In the genomic region with DNA sequence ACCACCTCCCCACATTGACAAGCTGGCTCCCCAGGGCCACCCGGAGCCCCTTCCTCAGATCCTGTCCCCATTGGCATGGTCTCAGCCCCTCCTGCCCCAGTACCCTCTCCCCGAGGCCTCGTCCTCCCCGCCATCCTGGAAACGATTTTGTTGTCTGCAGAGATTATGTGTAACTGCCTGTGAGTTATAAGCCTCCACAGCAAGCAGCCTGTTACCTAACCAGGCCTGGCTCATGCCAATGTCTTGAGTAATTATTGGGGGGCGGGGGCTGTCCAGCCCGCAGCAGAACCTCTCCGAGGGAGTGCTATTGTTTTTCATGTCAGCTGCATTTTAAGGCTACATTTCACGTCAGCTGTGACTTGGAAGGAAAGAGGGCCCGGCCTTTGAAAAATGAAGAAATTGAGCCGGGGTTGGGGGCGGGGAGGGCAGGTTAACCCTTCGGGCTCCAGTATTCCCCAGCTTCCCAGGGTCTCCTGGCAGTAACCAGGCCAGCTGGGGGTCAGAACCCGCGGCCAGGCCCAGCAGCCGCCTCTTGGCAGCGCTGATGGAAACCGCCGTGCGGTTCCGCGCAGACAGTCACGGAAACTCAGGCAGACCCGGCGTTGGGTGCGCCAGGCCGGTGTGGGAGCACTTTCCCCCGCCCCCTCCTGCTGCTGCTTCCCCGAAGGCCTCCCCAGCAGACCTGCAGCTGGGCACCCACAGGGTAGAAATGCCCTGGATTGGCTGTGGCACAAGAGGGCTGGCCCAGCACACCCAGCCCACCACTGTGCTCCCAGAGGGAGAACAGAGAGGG, we compare ENCODE assay signal across 1 cellular context.
TF ChIP-seq lines count a peak whose summit lies in the region.

No MANE protein-coding gene starts in this region.

TF ChIP-seq in SK-N-SH treated with all-trans-retinoic acid at 6 μM for 48 hours, 23 proteins besides CTCF, POLR2A, EP300 and RAD21 (continued from another document):
- TF ChIP-seq, protein P1, sequence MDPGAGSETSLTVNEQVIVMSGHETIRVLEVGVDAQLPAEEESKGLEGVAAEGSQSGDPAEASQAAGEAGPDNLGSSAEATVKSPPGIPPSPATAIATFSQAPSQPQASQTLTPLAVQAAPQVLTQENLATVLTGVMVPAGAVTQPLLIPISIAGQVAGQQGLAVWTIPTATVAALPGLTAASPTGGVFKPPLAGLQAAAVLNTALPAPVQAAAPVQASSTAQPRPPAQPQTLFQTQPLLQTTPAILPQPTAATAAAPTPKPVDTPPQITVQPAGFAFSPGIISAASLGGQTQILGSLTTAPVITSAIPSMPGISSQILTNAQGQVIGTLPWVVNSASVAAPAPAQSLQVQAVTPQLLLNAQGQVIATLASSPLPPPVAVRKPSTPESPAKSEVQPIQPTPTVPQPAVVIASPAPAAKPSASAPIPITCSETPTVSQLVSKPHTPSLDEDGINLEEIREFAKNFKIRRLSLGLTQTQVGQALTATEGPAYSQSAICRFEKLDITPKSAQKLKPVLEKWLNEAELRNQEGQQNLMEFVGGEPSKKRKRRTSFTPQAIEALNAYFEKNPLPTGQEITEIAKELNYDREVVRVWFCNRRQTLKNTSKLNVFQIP (CRISPR knock-in tag; IDR thresholded peaks at IDR 0.05; ENCODE audit: borderline replicate concordance, low read depth), result no peak
- TF ChIP-seq ZNF565 (CRISPR knock-in tag; conservative IDR thresholded peaks at IDR 0.05; ENCODE audit: low read depth) (no peak), ZFP3 (CRISPR knock-in tag; IDR thresholded peaks at IDR 0.05) (no peak), ISL1 (CRISPR knock-in tag; IDR thresholded peaks at IDR 0.05) (no peak), ZNF8 (CRISPR knock-in tag; IDR thresholded peaks at IDR 0.05) (no peak), RARB (CRISPR knock-in tag; IDR thresholded peaks at IDR 0.05) (no peak), TOX (CRISPR knock-in tag; IDR thresholded peaks at IDR 0.05; ENCODE audit: borderline replicate concordance) (no peak), CSDC2 (CRISPR knock-in tag; IDR thresholded peaks at IDR 0.05) (no peak)
- TF ChIP-seq, protein P2, sequence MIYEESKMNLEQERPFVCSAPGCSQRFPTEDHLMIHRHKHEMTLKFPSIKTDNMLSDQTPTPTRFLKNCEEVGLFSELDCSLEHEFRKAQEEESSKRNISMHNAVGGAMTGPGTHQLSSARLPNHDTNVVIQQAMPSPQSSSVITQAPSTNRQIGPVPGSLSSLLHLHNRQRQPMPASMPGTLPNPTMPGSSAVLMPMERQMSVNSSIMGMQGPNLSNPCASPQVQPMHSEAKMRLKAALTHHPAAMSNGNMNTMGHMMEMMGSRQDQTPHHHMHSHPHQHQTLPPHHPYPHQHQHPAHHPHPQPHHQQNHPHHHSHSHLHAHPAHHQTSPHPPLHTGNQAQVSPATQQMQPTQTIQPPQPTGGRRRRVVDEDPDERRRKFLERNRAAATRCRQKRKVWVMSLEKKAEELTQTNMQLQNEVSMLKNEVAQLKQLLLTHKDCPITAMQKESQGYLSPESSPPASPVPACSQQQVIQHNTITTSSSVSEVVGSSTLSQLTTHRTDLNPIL (CRISPR knock-in tag; IDR thresholded peaks at IDR 0.05; ENCODE audit: low read depth), result no peak
- TF ChIP-seq, protein P3, sequence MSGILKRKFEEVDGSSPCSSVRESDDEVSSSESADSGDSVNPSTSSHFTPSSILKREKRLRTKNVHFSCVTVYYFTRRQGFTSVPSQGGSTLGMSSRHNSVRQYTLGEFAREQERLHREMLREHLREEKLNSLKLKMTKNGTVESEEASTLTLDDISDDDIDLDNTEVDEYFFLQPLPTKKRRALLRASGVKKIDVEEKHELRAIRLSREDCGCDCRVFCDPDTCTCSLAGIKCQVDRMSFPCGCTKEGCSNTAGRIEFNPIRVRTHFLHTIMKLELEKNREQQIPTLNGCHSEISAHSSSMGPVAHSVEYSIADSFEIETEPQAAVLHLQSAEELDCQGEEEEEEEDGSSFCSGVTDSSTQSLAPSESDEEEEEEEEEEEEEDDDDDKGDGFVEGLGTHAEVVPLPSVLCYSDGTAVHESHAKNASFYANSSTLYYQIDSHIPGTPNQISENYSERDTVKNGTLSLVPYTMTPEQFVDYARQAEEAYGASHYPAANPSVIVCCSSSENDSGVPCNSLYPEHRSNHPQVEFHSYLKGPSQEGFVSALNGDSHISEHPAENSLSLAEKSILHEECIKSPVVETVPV (CRISPR knock-in tag; IDR thresholded peaks at IDR 0.05), result no peak
